1 cellular context compared by ENCODE assay signal in genomic region chr12:103905730-103906349, GRCh38.
A peak's percentile ranks its signal among the peaks of the same experiment; 100 is the strongest.
TF ChIP-seq lines count a peak whose summit lies in the region.

No MANE protein-coding gene starts in this region.

TF ChIP-seq in HEK293, 187 proteins besides CTCF, POLR2A, EP300 and RAD21 (continued from another document):
- TF ChIP-seq ZNF488 (tag by site-specific recombination; IDR thresholded peaks at IDR 0.05), result 0 out of 2 replicates have a peak, but pooled peaks have one; percentile 18
- TF ChIP-seq EGR2 (tag by site-specific recombination; IDR thresholded peaks at IDR 0.05; ENCODE audit: low read depth), result peak; percentile 76; the same call in 1 of the 2 replicates
- 0 out of 2 replicates have a peak, but pooled peaks have one; percentile 58 for TF ChIP-seq ZNF311 (tag by site-specific recombination; IDR thresholded peaks at IDR 0.05; ENCODE audit: borderline replicate concordance)
- no peak for TF ChIP-seq ZFP3 (tag by site-specific recombination; IDR thresholded peaks at IDR 0.05; ENCODE audit: low read depth)
- TF ChIP-seq ZFP41 (tag by site-specific recombination; IDR thresholded peaks at IDR 0.05; ENCODE audit: borderline replicate concordance), result no peak
TF ChIP-seq in HEK293: peak in this region for 8.
